26 cellular contexts compared by ENCODE assay signal in genomic region chr2:120461092-120461491, GRCh38.
DNase-seq lines count a peak whose midpoint lies in the region; ATAC-seq, FAIRE-seq and TF ChIP-seq lines count a peak whose summit lies in the region.
"Had no signal": no experiment of that assay in that cellular context is flagged by ENCODE, and none has a peak within 500 bp of the region (broad histone marks: within the 10 kb centered on the region; RNA-seq: fewer than 3 reads in every experiment).

No MANE protein-coding gene starts in this region.

- no peak overlapping the region for H3K9ac ChIP-seq in kidney (ENCODE audit: low read length in 2 of 2)
- H3K9ac ChIP-seq: BLaER1, GM23248 had no signal

- no peak overlapping the region for H3K27ac ChIP-seq in body of pancreas
- H3K27ac ChIP-seq in kidney (ENCODE audit: low read depth in 2 of 2, low read length in 2 of 2): no peak overlapping the region
- no peak overlapping the region for H3K27ac ChIP-seq in pancreas
- H3K27ac ChIP-seq in ovary: no peak overlapping the region
- H3K27ac ChIP-seq: 22Rv1, BLaER1, C4-2B, GM23248 had no signal

- FAIRE-seq in kidney (lab: Jason Lieb, UNC) (no peak), pancreas (lab: Jason Lieb, UNC) (no peak)
- FAIRE-seq: A204.1, D721Med, GM12878, GM18507, H1 had no signal

- H3K27me3 ChIP-seq in body of pancreas (no peaks in the 10 kb centered on the region), pancreas (no peaks in the 10 kb centered on the region), ovary (no peaks in the 10 kb centered on the region)
- H3K27me3 ChIP-seq: BLaER1 had no signal

- peaks cover 11% of the 10 kb centered on the region for H3K9me3 Mint-ChIP-seq in stimulated activated effector memory CD8-positive, alpha-beta T cell treated with anti-CD3 and anti-CD28 coated beads, Interleukin-12 subunit alpha, Interleukin-12 subunit beta, amount 100 ng/mL, for 72 hours

- TF ChIP-seq CTCF in body of pancreas (IDR thresholded peaks at IDR 0.05) (no peak), kidney (IDR thresholded peaks at IDR 0.05; ENCODE audit: borderline replicate concordance, extremely low read depth, insufficient read depth) (no peak), pancreas (IDR thresholded peaks at IDR 0.05) (no peak), ovary (IDR thresholded peaks at IDR 0.05) (no peak)

- WGBS in body of pancreas, 2 donors: 22 to 57% methylated on average over 1 to 5 of the region's 5 CpGs
- WGBS in pancreas, 2 donors: 48 to 55% methylated on average over 5 of the region's 5 CpGs
- WGBS in ovary, 3 donors: 78 to 94% (median 79%) methylated on average over 5 of the region's 5 CpGs

- no peaks in the 10 kb centered on the region for H3K36me3 ChIP-seq in body of pancreas (replicated peaks in 1 of 2; ENCODE audit: insufficient read depth in 1 of 2, low read depth in 2 of 2)
- H3K36me3 ChIP-seq in kidney (ENCODE audit: control insufficient read depth in 1 of 2, insufficient read depth in 2 of 2, low read length in 2 of 2): no peaks in the 10 kb centered on the region
- no peaks in the 10 kb centered on the region for H3K36me3 ChIP-seq in pancreas
- H3K36me3 ChIP-seq in ovary: no peaks in the 10 kb centered on the region
- H3K36me3 ChIP-seq: BLaER1 had no signal

- DNase-seq in body of pancreas (peak in 3 of 4 donors; percentile 25 to 59 (median 37)), kidney (peak; percentile 32), pancreas (peak in 1 of 6 donors; percentile 50), COLO829 (ENCODE audit: low spot score) (no peak), NCI-H510A treated with DMSO at 0.1 percent for 48 hours (lab: John Stamatoyannopoulos, UW) (no peak), ovary (no peak)
- no peak for DNase-seq in stimulated activated effector memory CD8-positive, alpha-beta T cell treated with anti-CD3 and anti-CD28 coated beads, Interleukin-12 subunit alpha, Interleukin-12 subunit beta, amount 100 ng/mL, for 72 hours (ENCODE audit: low spot score in 2 of 2)
- DNase-seq: CD4-positive, CD25-positive, alpha-beta regulatory T cell; CD8-positive, alpha-beta T cell; DMS 273 treated with DMSO at 0.1 percent for 48 hours; DMS79; EL; GDM1; GM23248; H7; HCEC 1CT had no signal

- H3K27ac Mint-ChIP-seq in stimulated activated effector memory CD8-positive, alpha-beta T cell treated with anti-CD3 and anti-CD28 coated beads, Interleukin-12 subunit alpha, Interleukin-12 subunit beta, amount 100 ng/mL, for 72 hours: no peak overlapping the region
- H3K27ac Mint-ChIP-seq: B cell; CD4-positive, CD25-positive, alpha-beta regulatory T cell; CD8-positive, alpha-beta T cell had no signal

- TF ChIP-seq EP300 in ovary (IDR thresholded peaks at IDR 0.05): no peak

- H3K4me1 ChIP-seq in body of pancreas (peaks cover 16% of the 10 kb centered on the region), kidney (ENCODE audit: control insufficient read depth in 1 of 2, insufficient read depth in 1 of 2, low read depth in 1 of 2, low read length in 2 of 2) (no peaks in the 10 kb centered on the region), pancreas (peaks cover 0 to 2% (median 0%) of the 10 kb centered on the region in 3 donors), ovary (ENCODE audit: insufficient read depth) (peaks cover 3% of the 10 kb centered on the region)
- H3K4me1 ChIP-seq: BLaER1 had no signal

- no peaks in the 10 kb centered on the region for H3K4me1 Mint-ChIP-seq in stimulated activated effector memory CD8-positive, alpha-beta T cell treated with anti-CD3 and anti-CD28 coated beads, Interleukin-12 subunit alpha, Interleukin-12 subunit beta, amount 100 ng/mL, for 72 hours
- H3K4me1 Mint-ChIP-seq: B cell; CD4-positive, CD25-positive, alpha-beta regulatory T cell had no signal

- ATAC-seq in body of pancreas (peak; percentile 61), pancreas (peak; percentile 69 to 93 (median 82)), GM18868 (IDR thresholded peaks at IDR 0.05; ENCODE audit: unreplicated experiment) (no peak)
- peak; percentile 9 for ATAC-seq in stimulated activated effector memory CD8-positive, alpha-beta T cell treated with anti-CD3 and anti-CD28 coated beads, Interleukin-12 subunit alpha, Interleukin-12 subunit beta, amount 100 ng/mL, for 72 hours
- ATAC-seq: CD8-positive, alpha-beta T cell; GM12878 had no signal

- peaks cover 0 to 13% (median 5%) of the 10 kb centered on the region in 3 donors for H3K9me3 ChIP-seq in body of pancreas
- H3K9me3 ChIP-seq in kidney (ENCODE audit: control insufficient read depth in 1 of 2, low read length in 2 of 2): peaks cover 5 to 21% of the 10 kb centered on the region in 2 donors
- H3K9me3 ChIP-seq in pancreas: no peaks in the 10 kb centered on the region
- no peaks in the 10 kb centered on the region for H3K9me3 ChIP-seq in ovary

- no peak overlapping the region for H3K4me3 Mint-ChIP-seq in stimulated activated effector memory CD8-positive, alpha-beta T cell treated with anti-CD3 and anti-CD28 coated beads, Interleukin-12 subunit alpha, Interleukin-12 subunit beta, amount 100 ng/mL, for 72 hours
- H3K4me3 Mint-ChIP-seq: B cell; CD4-positive, CD25-positive, alpha-beta regulatory T cell; CD8-positive, alpha-beta T cell had no signal

- H3K4me3 ChIP-seq in body of pancreas (no peak overlapping the region), kidney (ENCODE audit: low read length in 2 of 2) (no peak overlapping the region), pancreas (no peak overlapping the region), ovary (no peak overlapping the region)
- H3K4me3 ChIP-seq: BLaER1, GM12878, GM23248 had no signal

- H3K36me3 Mint-ChIP-seq in stimulated activated effector memory CD8-positive, alpha-beta T cell treated with anti-CD3 and anti-CD28 coated beads, Interleukin-12 subunit alpha, Interleukin-12 subunit beta, amount 100 ng/mL, for 72 hours: no peaks in the 10 kb centered on the region
- H3K36me3 Mint-ChIP-seq: CD4-positive, CD25-positive, alpha-beta regulatory T cell; CD8-positive, alpha-beta T cell had no signal

- TF ChIP-seq POLR2A in body of pancreas (IDR thresholded peaks at IDR 0.05): no peak
- no peak for TF ChIP-seq POLR2A in ovary (IDR thresholded peaks at IDR 0.05)

- intact Hi-C loops in body of pancreas (cut with DNase I) (no loop called here), kidney (cut with DNase I) (no loop called here), pancreas (cut with DNase I) (no loop called here), ovary (cut with DNase I) (loop anchor here in 2 of 4 donors (10.0 kb wide), 1 partner anchor 214 kb away; no protein-coding TSS in a partner anchor)

Comparison
In these comparisons a context has a peak if more than half of its experiments do, and no peak if none do; other contexts are left out.
1. DNase-seq: peak in body of pancreas (3 of 4) and kidney (single experiment); none in stimulated activated effector memory CD8-positive, alpha-beta T cell treated with anti-CD3 and anti-CD28 coated beads, Interleukin-12 subunit alpha, Interleukin-12 subunit beta, amount 100 ng/mL, for 72 hours (0 of 2), COLO829 (single experiment), NCI-H510A treated with DMSO at 0.1 percent for 48 hours (single experiment) and ovary (0 of 5).